ENCODE assay signal across 28 cellular contexts in the genomic region with DNA sequence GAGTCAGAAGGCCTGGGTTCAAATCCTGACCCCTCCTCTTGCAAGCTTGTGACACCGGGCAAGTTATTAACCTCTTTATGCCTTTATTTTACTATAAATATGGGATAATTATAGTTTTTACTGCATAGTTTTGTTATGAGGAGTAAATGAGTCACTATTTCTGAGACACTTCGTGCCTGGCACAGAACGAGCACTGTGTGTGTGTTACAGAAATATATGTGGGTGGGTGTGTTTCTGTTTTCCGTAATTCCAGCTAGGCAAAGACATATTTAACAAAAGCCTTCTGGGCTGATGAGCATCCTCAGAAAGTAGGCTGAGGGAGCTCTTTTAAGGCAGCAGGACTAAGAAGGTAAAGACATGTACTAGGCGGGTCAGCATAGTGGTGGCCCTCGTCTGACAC.
DNase-seq lines count a peak whose midpoint lies in the region; ATAC-seq, FAIRE-seq and TF ChIP-seq lines count a peak whose summit lies in the region.
"Had no signal": no experiment of that assay in that cellular context is flagged by ENCODE, and none has a peak within 500 bp of the region (broad histone marks: within the 10 kb centered on the region; RNA-seq: fewer than 3 reads in every experiment).

No MANE protein-coding gene starts in this region.

- H3K27ac Mint-ChIP-seq in GM23338 = no peak overlapping the region

- H3K79me2 ChIP-seq in GM23338 (replicated peaks; ENCODE audit: insufficient read depth) = no peaks in the 10 kb centered on the region

- no peaks in the 10 kb centered on the region for H4K20me1 ChIP-seq in GM23338 (replicated peaks; ENCODE audit: insufficient read depth)
- H4K20me1 ChIP-seq: BLaER1 treated with 17β-estradiol and CSF1 and Interleukin-3, amounts not matched to agents 10 nM and 100 nM had no signal

- H3K27me3 ChIP-seq in mesenchymal stem cell (ENCODE audit: control insufficient read depth in 1 of 2, insufficient read depth in 1 of 2, low read length in 2 of 2) = no peaks in the 10 kb centered on the region
- no peaks in the 10 kb centered on the region for H3K27me3 ChIP-seq in GM23338 (ENCODE audit: insufficient read depth)
- H3K27me3 ChIP-seq: BLaER1 treated with 17β-estradiol and CSF1 and Interleukin-3, amounts not matched to agents 10 nM and 100 nM; gastroesophageal sphincter had no signal

- no peak overlapping the region for H4K91ac ChIP-seq in mesenchymal stem cell (ENCODE audit: low read length)

- H3K9me3 Mint-ChIP-seq in GM23338 = peaks cover 5% of the 10 kb centered on the region; the same call in 1 of the 3 replicates

- 0 out of 3 replicates have a peak, but pooled peaks cover 4% of the 10 kb centered on the region for H3K4me1 Mint-ChIP-seq in GM23338

- no peaks in the 10 kb centered on the region for H3F3A ChIP-seq in GM23338 (replicated peaks; ENCODE audit: low read depth)

- H3K4me1 ChIP-seq in mesenchymal stem cell (ENCODE audit: control insufficient read depth, insufficient read depth, low read depth, low read length) (peaks cover 3% of the 10 kb centered on the region), GM23338 (ENCODE audit: insufficient read depth) (peaks cover 6% of the 10 kb centered on the region; the same call in 1 of the 2 replicates)
- H3K4me1 ChIP-seq: psoas muscle had no signal

- H3K79me1 ChIP-seq in mesenchymal stem cell (replicated peaks; ENCODE audit: low read length, poor library complexity, severe bottlenecking) = no peaks in the 10 kb centered on the region

- H3K27me3 Mint-ChIP-seq in GM23338 (ENCODE audit: insufficient read depth, low read depth, poor library complexity) = peaks cover 3% of the 10 kb centered on the region

- peak overlapping the region; percentile 27 for H3K9ac ChIP-seq in mesenchymal stem cell (ENCODE audit: low read length)
- H3K9ac ChIP-seq: BLaER1 treated with 17β-estradiol and CSF1 and Interleukin-3, amounts not matched to agents 10 nM and 100 nM had no signal

- H2BK120ac ChIP-seq in mesenchymal stem cell (ENCODE audit: low read depth, low read length) = no peak overlapping the region

- no peak for TF ChIP-seq CTCF in choroid plexus epithelial cell (conservative IDR thresholded peaks at IDR 0.05; ENCODE audit: low read depth, low read length)
- TF ChIP-seq CTCF in GM23338 (conservative IDR thresholded peaks at IDR 0.05; ENCODE audit: low read depth in 2 of 2) = no peak

- FAIRE-seq in HTR-8/SVneo (lab: Jason Lieb, UNC) = no peak
- FAIRE-seq: colon had no signal

- H3K14ac ChIP-seq in mesenchymal stem cell (ENCODE audit: low read length in 2 of 2) = no peak overlapping the region

- H3K23ac ChIP-seq in mesenchymal stem cell (ENCODE audit: low read length in 2 of 2) = no peak overlapping the region

- H2BK15ac ChIP-seq in mesenchymal stem cell (ENCODE audit: low read depth, poor library complexity, severe bottlenecking) = no peak overlapping the region

- H2BK5ac ChIP-seq in mesenchymal stem cell (ENCODE audit: low read depth, low read length, poor library complexity, severe bottlenecking) = no peak overlapping the region

- WGBS in mesenchymal stem cell = 61% methylated on average over 5 of the region's 6 CpGs

- H3K4me3 Mint-ChIP-seq in GM23338 = no peak overlapping the region

- peak; percentile 56 for DNase-seq in Ammon's horn (ENCODE audit: low spot score)
- peak; percentile 4 for DNase-seq in M059J (ENCODE audit: low read depth)
- DNase-seq in choroid plexus epithelial cell (ENCODE audit: low read depth) = peak; percentile 30
- peak; percentile 35 for DNase-seq in mesenchymal stem cell
- DNase-seq in NCI-H2171 treated with DMSO at 0.1 percent for 48 hours (lab: John Stamatoyannopoulos, UW) = no peak
- no peak for DNase-seq in GM23338 (ENCODE audit: low spot score)
- DNase-seq in HTR-8/SVneo (ENCODE audit: insufficient read length, low spot score) = no peak
- no peak for DNase-seq in cortex of kidney (lab: John Stamatoyannopoulos, UW)
- DNase-seq: activated CD8-positive, alpha-beta memory T cell treated with anti-CD3 and anti-CD28 coated beads for 24 hours; activated effector memory CD4-positive, alpha-beta T cell treated with anti-CD3 and anti-CD28 coated beads, Interleukin-2, amount 50 U/mL, for 16 hours; COR-L47; DMS53; effector memory CD4-positive, alpha-beta T cell; GDM1; H7; hippocampal formation; MM.1S; NCI-H1417; NCI-H2081 treated with DMSO at 0.1 percent for 48 hours; NCI-H748 treated with DMSO at 0.1 percent for 48 hours; psoas muscle; T-helper 1 cell; trophoblast cell had no signal

- no peak overlapping the region for H3K4ac ChIP-seq in mesenchymal stem cell (ENCODE audit: low read depth in 1 of 2, low read length in 2 of 2)

- H3K4me3 ChIP-seq in choroid plexus epithelial cell (ENCODE audit: low read depth, low read length) (no peak overlapping the region), mesenchymal stem cell (ENCODE audit: insufficient read depth in 1 of 2, low read depth in 1 of 2, low read length in 2 of 2) (no peak overlapping the region), GM23338 (no peak overlapping the region)
- H3K4me3 ChIP-seq: BLaER1 treated with 17β-estradiol and CSF1 and Interleukin-3, amounts not matched to agents 10 nM and 100 nM; gastroesophageal sphincter; psoas muscle had no signal

- H3K18ac ChIP-seq in mesenchymal stem cell (ENCODE audit: low read depth in 1 of 2, low read length in 2 of 2) = no peak overlapping the region

- H3K27ac ChIP-seq in mesenchymal stem cell (ENCODE audit: low read length, poor library complexity, severe bottlenecking) (no peak overlapping the region), GM23338 (ENCODE audit: low read depth) (no peak overlapping the region)
- H3K27ac ChIP-seq: BLaER1 treated with 17β-estradiol and CSF1 and Interleukin-3, amounts not matched to agents 10 nM and 100 nM; gastroesophageal sphincter; psoas muscle had no signal

- H3K4me2 ChIP-seq in mesenchymal stem cell (ENCODE audit: low read length, poor library complexity, severe bottlenecking) (no peak overlapping the region), GM23338 (no peak overlapping the region)
- H3K4me2 ChIP-seq: BLaER1 treated with 17β-estradiol and CSF1 and Interleukin-3, amounts not matched to agents 10 nM and 100 nM had no signal

- no peak overlapping the region for H2AK5ac ChIP-seq in mesenchymal stem cell (ENCODE audit: low read length, severe bottlenecking)

- H3K36me3 ChIP-seq in mesenchymal stem cell (ENCODE audit: control insufficient read depth in 1 of 2, insufficient read depth in 2 of 2, low read depth in 1 of 2, low read length in 2 of 2) = no peaks in the 10 kb centered on the region
- H3K36me3 ChIP-seq in GM23338 (ENCODE audit: insufficient read depth) = no peaks in the 10 kb centered on the region
- H3K36me3 ChIP-seq: BLaER1 treated with 17β-estradiol and CSF1 and Interleukin-3, amounts not matched to agents 10 nM and 100 nM; gastroesophageal sphincter had no signal

- H3K9me2 ChIP-seq in GM23338 (ENCODE audit: insufficient read depth) = no peaks in the 10 kb centered on the region

- H3K9me3 ChIP-seq in mesenchymal stem cell (ENCODE audit: control insufficient read depth, low read length) = peaks cover 15% of the 10 kb centered on the region

- no peak overlapping the region for H2BK12ac ChIP-seq in mesenchymal stem cell (ENCODE audit: low read length in 2 of 2)

- no peak overlapping the region for H2AFZ ChIP-seq in mesenchymal stem cell (ENCODE audit: low read depth, low read length)
- no peak overlapping the region for H2AFZ ChIP-seq in GM23338

- no peaks in the 10 kb centered on the region for H3K36me3 Mint-ChIP-seq in GM23338 (ENCODE audit: low read depth)

- no peak overlapping the region for H4K8ac ChIP-seq in mesenchymal stem cell (ENCODE audit: low read length)

- no peak for ATAC-seq in GM23338
- ATAC-seq: activated CD4-positive, CD25-positive, alpha-beta regulatory T cell treated with anti-CD3 and anti-CD28 coated beads, Interleukin-2, amount 50 U/mL, for 24 hours; gastroesophageal sphincter; left lobe of liver; psoas muscle had no signal

TF ChIP-seq in GM23338, 12 proteins besides CTCF, POLR2A, EP300 and RAD21 (continues in another document):
- TF ChIP-seq STAT1 (IDR thresholded peaks at IDR 0.05; ENCODE audit: unreplicated experiment) = no peak
- TF ChIP-seq, protein P1, sequence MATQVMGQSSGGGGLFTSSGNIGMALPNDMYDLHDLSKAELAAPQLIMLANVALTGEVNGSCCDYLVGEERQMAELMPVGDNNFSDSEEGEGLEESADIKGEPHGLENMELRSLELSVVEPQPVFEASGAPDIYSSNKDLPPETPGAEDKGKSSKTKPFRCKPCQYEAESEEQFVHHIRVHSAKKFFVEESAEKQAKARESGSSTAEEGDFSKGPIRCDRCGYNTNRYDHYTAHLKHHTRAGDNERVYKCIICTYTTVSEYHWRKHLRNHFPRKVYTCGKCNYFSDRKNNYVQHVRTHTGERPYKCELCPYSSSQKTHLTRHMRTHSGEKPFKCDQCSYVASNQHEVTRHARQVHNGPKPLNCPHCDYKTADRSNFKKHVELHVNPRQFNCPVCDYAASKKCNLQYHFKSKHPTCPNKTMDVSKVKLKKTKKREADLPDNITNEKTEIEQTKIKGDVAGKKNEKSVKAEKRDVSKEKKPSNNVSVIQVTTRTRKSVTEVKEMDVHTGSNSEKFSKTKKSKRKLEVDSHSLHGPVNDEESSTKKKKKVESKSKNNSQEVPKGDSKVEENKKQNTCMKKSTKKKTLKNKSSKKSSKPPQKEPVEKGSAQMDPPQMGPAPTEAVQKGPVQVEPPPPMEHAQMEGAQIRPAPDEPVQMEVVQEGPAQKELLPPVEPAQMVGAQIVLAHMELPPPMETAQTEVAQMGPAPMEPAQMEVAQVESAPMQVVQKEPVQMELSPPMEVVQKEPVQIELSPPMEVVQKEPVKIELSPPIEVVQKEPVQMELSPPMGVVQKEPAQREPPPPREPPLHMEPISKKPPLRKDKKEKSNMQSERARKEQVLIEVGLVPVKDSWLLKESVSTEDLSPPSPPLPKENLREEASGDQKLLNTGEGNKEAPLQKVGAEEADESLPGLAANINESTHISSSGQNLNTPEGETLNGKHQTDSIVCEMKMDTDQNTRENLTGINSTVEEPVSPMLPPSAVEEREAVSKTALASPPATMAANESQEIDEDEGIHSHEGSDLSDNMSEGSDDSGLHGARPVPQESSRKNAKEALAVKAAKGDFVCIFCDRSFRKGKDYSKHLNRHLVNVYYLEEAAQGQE (IDR thresholded peaks at IDR 0.05; ENCODE audit: unreplicated experiment) = no peak
- TF ChIP-seq ZNF331 (CRISPR knock-in tag; IDR thresholded peaks at IDR 0.05; ENCODE audit: low read depth) = no peak
- TF ChIP-seq EZH2phosphoT487 (IDR thresholded peaks at IDR 0.05; ENCODE audit: unreplicated experiment) = no peak
- TF ChIP-seq ZNF114 (CRISPR knock-in tag; IDR thresholded peaks at IDR 0.05) = no peak
- TF ChIP-seq CREB1 (CRISPR knock-in tag; IDR thresholded peaks at IDR 0.05; ENCODE audit: low read depth) = no peak
- no peak for TF ChIP-seq NANOG (IDR thresholded peaks at IDR 0.05; ENCODE audit: borderline replicate concordance)

Comparison
In these comparisons a context has a peak if more than half of its experiments do, and no peak if none do; other contexts are left out.
1. DNase-seq: peak in Ammon's horn (single experiment), M059J (single experiment), choroid plexus epithelial cell (single experiment) and mesenchymal stem cell (single experiment); none in NCI-H2171 treated with DMSO at 0.1 percent for 48 hours (single experiment), GM23338 (single experiment), HTR-8/SVneo (single experiment) and cortex of kidney (single experiment).